Comparison of ENCODE assay signal across 32 cellular contexts in genomic region chr12:14332482-14332881, GRCh38. TPM values are rescaled to one million over a fixed set of nuclear protein-coding genes. Genes with fewer than 3 reads are reported as not detected.
DNase-seq lines count a peak whose midpoint lies in the region; ATAC-seq, FAIRE-seq and TF ChIP-seq lines count a peak whose summit lies in the region.
"Had no signal": no experiment of that assay in that cellular context is flagged by ENCODE, and none has a peak within 500 bp of the region (broad histone marks: within the 10 kb centered on the region; RNA-seq: fewer than 3 reads in every experiment).

No MANE protein-coding gene starts in this region.

- no peak overlapping the region for H3K4me2 ChIP-seq in K562 (ENCODE audit: insufficient read depth, low read length)
- no peak overlapping the region for H3K4me2 ChIP-seq in H1 (ENCODE audit: insufficient read depth in 1 of 2, low read depth in 2 of 2, low read length in 2 of 2)
- H3K4me2 ChIP-seq: A549; BLaER1; BLaER1 treated with 17β-estradiol and CSF1 and Interleukin-3, amounts not matched to agents 10 nM and 100 nM had no signal

- TF ChIP-seq EP300 in K562 (IDR thresholded peaks at IDR 0.05; ENCODE audit: low read length) (no peak), H1 (IDR thresholded peaks at IDR 0.05; ENCODE audit: borderline replicate concordance in 1 of 2, low read depth in 2 of 2, low read length in 2 of 2) (no peak)

- H3K79me2 ChIP-seq in K562 (ENCODE audit: control insufficient read depth, insufficient read depth, low read length): no peaks in the 10 kb centered on the region
- H3K79me2 ChIP-seq in H1 (ENCODE audit: control insufficient read depth in 1 of 2, insufficient read depth in 2 of 2, low read length in 2 of 2): no peaks in the 10 kb centered on the region

- H3K18ac ChIP-seq in H1 (ENCODE audit: extremely low read depth, low read length): no peak overlapping the region

- H2BK5ac ChIP-seq in H1 (ENCODE audit: low read depth, low read length): no peak overlapping the region

- TF ChIP-seq POLR2A in K562 (conservative IDR thresholded peaks at IDR 0.05) (no peak), H1 (IDR thresholded peaks at IDR 0.05; ENCODE audit: control extremely low read depth in 1 of 2, low read depth in 2 of 2, low read length in 2 of 2) (no peak)

- no peak overlapping the region for H3K23ac ChIP-seq in H1 (ENCODE audit: insufficient read length)

- no peak overlapping the region for H3K4ac ChIP-seq in H1 (replicated peaks; ENCODE audit: insufficient read length, low read depth, low read length)

- WGBS in K562 (ENCODE audit: insufficient coverage, low coverage, missing lambda C conversion rate): 12% methylated on average over 5 of the region's 5 CpGs
- WGBS in H1 (ENCODE audit: extremely low coverage in 1 of 2, insufficient coverage in 1 of 2, insufficient read length in 1 of 2, insufficient replicate concordance in 2 of 2, low coverage in 1 of 2, low lambda C conversion rate in 2 of 2, missing lambda C conversion rate in 1 of 2), 2 experiments: 94% methylated on average over 5 of the region's 5 CpGs; no CpG with 5 or more reads in 1 of the 2 experiments
- 82 to 90% methylated on average over 5 of the region's 5 CpGs for WGBS in heart right ventricle, 2 donors

- H3K79me1 ChIP-seq in H1 (ENCODE audit: low read depth, low read length): no peaks in the 10 kb centered on the region

- H2AK5ac ChIP-seq in H1 (ENCODE audit: low read depth, low read length): no peak overlapping the region

- H2BK12ac ChIP-seq in H1 (ENCODE audit: low read depth, low read length): no peak overlapping the region

- no peak overlapping the region for H3K14ac ChIP-seq in H1 (ENCODE audit: insufficient read length)

- no peak overlapping the region for H4K91ac ChIP-seq in H1 (replicated peaks; ENCODE audit: insufficient read length, low read length)

- POLR2A ChIA-PET in K562 (lab: Yijun Ruan, JAX) (no interaction called here), H1 (lab: Charles Lee; ENCODE audit: partially characterized antibody) (no interaction called here)

- H2BK120ac ChIP-seq in H1 (replicated peaks; ENCODE audit: low read depth, low read length): no peak overlapping the region

- H2BK15ac ChIP-seq in H1 (ENCODE audit: low read length): no peak overlapping the region

- H3K23me2 ChIP-seq in H1 (ENCODE audit: low read depth, low read length): no peaks in the 10 kb centered on the region

- CTCF ChIA-PET in K562 (lab: Yijun Ruan, JAX; ENCODE audit: low intra/inter-chr PET ratio): no interaction called here
- CTCF ChIA-PET in H1 (lab: Charles Lee; ENCODE audit: partially characterized antibody): interaction anchor here (0.6 to 1.1 kb wide), 3 partner anchors 28 to 194 kb away, joined by 3 to 5 read pairs (median 4); no protein-coding TSS in a partner anchor

- no peaks in the 10 kb centered on the region for H3K9me1 ChIP-seq in K562 (ENCODE audit: control insufficient read depth, insufficient read depth, low read length)

- in situ Hi-C loops in K562 (cut with MboI): no loop called here

- no TSS peak for BruUV-seq in K562 (replicated peaks; lab: Mats Ljungman, UMichigan)

- H3K56ac ChIP-seq in H1 (replicated peaks; ENCODE audit: insufficient read length, low read depth, low read length): no peak overlapping the region

- DNase-seq in DMS53 (lab: John Stamatoyannopoulos, UW) (peak; percentile 16), DMS53 treated with DMSO at 0.1 percent for 48 hours (lab: John Stamatoyannopoulos, UW; ENCODE audit: unreplicated experiment) (no peak), K562 (ENCODE audit: extremely low read depth in 1 of 4, low spot score in 3 of 4) (no peak), H1 (ENCODE audit: low read depth in 1 of 2, low spot score in 2 of 2) (no peak), NCI-H526 (lab: John Stamatoyannopoulos, UW) (no peak), heart right ventricle (no peak)
- DNase-seq: 8988T; ACHN; AML-193; BE2C; C1 segment of cervical spinal cord; Caco-2; Calu3; CD4-positive, alpha-beta memory T cell; CD4-positive, alpha-beta T cell; CD4-positive, CD25-positive, alpha-beta regulatory T cell; CD8-positive, alpha-beta memory T cell; CD8-positive, alpha-beta T cell; COR-L47; DMS 273 treated with DMSO at 0.1 percent for 48 hours; DMS153; DMS79; DMS79 treated with DMSO at 0.1 percent for 48 hours; DND-41; EL had no signal

- no peak for TF ChIP-seq CTCF in K562 (IDR thresholded peaks at IDR 0.05 in 2 of 3, conservative IDR thresholded peaks at IDR 0.05 in 1 of 3; ENCODE audit: insufficient read depth in 2 of 3, low read depth in 1 of 3, low read length in 3 of 3)
- no peak for TF ChIP-seq CTCF in H1 (IDR thresholded peaks at IDR 0.05; ENCODE audit: control extremely low read depth in 1 of 3, insufficient read depth in 1 of 3, low read depth in 1 of 3, low read length in 3 of 3)
- TF ChIP-seq CTCF in heart right ventricle (IDR thresholded peaks at IDR 0.05): no peak

- H2BK20ac ChIP-seq in H1 (ENCODE audit: low read length): no peak overlapping the region

- H3K9ac ChIP-seq in K562 (ENCODE audit: insufficient read depth in 1 of 2, low read depth in 2 of 2, low read length in 2 of 2) (no peak overlapping the region), H1 (replicated peaks in 1 of 4; ENCODE audit: extremely low read depth in 1 of 4, low read depth in 3 of 4, low read length in 3 of 4) (no peak overlapping the region)
- H3K9ac ChIP-seq: BLaER1; BLaER1 treated with 17β-estradiol and CSF1 and Interleukin-3, amounts not matched to agents 10 nM and 100 nM had no signal

- H2AFZ ChIP-seq in K562 (ENCODE audit: low read depth, low read length): no peak overlapping the region
- H2AFZ ChIP-seq in H1 (ENCODE audit: low read length): no peak overlapping the region

- no peak overlapping the region for H4K5ac ChIP-seq in H1 (ENCODE audit: insufficient read length, low read depth, low read length)

- intact Hi-C loops in K562 (cut with micrococcal nuclease) (no loop called here), heart right ventricle (cut with DNase I) (no loop called here)

- no peak overlapping the region for H3K4me3 ChIP-seq in K562
- H3K4me3 ChIP-seq in H1 (ENCODE audit: extremely low read depth in 1 of 4, insufficient read depth in 2 of 4, low read depth in 3 of 4, low read length in 4 of 4): no peak overlapping the region
- H3K4me3 ChIP-seq in heart right ventricle: no peak overlapping the region
- H3K4me3 ChIP-seq: A549; BLaER1; BLaER1 treated with 17β-estradiol and CSF1 and Interleukin-3, amounts not matched to agents 10 nM and 100 nM had no signal

- H3K27ac ChIP-seq in K562 (ENCODE audit: extremely low read depth, low read depth, low read length) (no peak overlapping the region), H1 (ENCODE audit: low read depth, low read length) (no peak overlapping the region), heart right ventricle (no peak overlapping the region)
- H3K27ac ChIP-seq: 22Rv1; A549; BLaER1; BLaER1 treated with 17β-estradiol and CSF1 and Interleukin-3, amounts not matched to agents 10 nM and 100 nM; C4-2B had no signal

- ATAC-seq in K562 (no peak), heart right ventricle (no peak)
- ATAC-seq: A549; CD8-positive, alpha-beta T cell had no signal

- H3K27me3 ChIP-seq in K562 (ENCODE audit: control insufficient read depth in 2 of 2, insufficient read depth in 2 of 2, low read length in 2 of 2) (no peaks in the 10 kb centered on the region), H1 (replicated peaks in 1 of 4; ENCODE audit: control insufficient read depth in 3 of 4, extremely low read depth in 1 of 4, insufficient read depth in 3 of 4, low read length in 3 of 4) (no peaks in the 10 kb centered on the region), heart right ventricle (no peaks in the 10 kb centered on the region)
- H3K27me3 ChIP-seq: BE2C; BLaER1; BLaER1 treated with 17β-estradiol and CSF1 and Interleukin-3, amounts not matched to agents 10 nM and 100 nM had no signal

- H3K9me3 ChIP-seq in K562 (replicated peaks; ENCODE audit: control insufficient read depth, insufficient read depth, low read depth, low read length) (no peaks in the 10 kb centered on the region), H1 (ENCODE audit: insufficient read depth in 2 of 2, low read depth in 1 of 2, low read length in 1 of 2) (peaks cover 0 to 12% of the 10 kb centered on the region in 2 experiments; a peak in 3 of 4 replicates), heart right ventricle (peaks cover 0 to 48% (median 7%) of the 10 kb centered on the region in 11 donors)
- H3K9me3 ChIP-seq: BE2C had no signal

- FAIRE-seq in K562 (lab: Jason Lieb, UNC): no peak
- FAIRE-seq in H1 (lab: Jason Lieb, UNC): no peak
- FAIRE-seq: A204.1, A549, D721Med had no signal

- H4K20me1 ChIP-seq in K562 (replicated peaks; ENCODE audit: control insufficient read depth, insufficient read depth, low read length): no peaks in the 10 kb centered on the region
- H4K20me1 ChIP-seq in H1 (replicated peaks in 1 of 2; ENCODE audit: control insufficient read depth in 1 of 2, insufficient read depth in 2 of 2, low read length in 2 of 2): no peaks in the 10 kb centered on the region
- H4K20me1 ChIP-seq: BLaER1; BLaER1 treated with 17β-estradiol and CSF1 and Interleukin-3, amounts not matched to agents 10 nM and 100 nM had no signal

- no peak overlapping the region for H4K8ac ChIP-seq in H1 (ENCODE audit: extremely low read depth, insufficient read depth, low read length)

- TF ChIP-seq RAD21 in K562 (CRISPR knock-in tag; conservative IDR thresholded peaks at IDR 0.05 in 1 of 2, IDR thresholded peaks at IDR 0.05 in 1 of 2): no peak
- no peak for TF ChIP-seq RAD21 in H1 (IDR thresholded peaks at IDR 0.05 in 1 of 2, conservative IDR thresholded peaks at IDR 0.05 in 1 of 2; ENCODE audit: low read depth in 2 of 2, low read length in 2 of 2)

- H3K36me3 ChIP-seq in K562 (ENCODE audit: control insufficient read depth, insufficient read depth, low read length) (no peaks in the 10 kb centered on the region), H1 (ENCODE audit: control insufficient read depth in 2 of 4, insufficient read depth in 4 of 4, low read length in 3 of 4) (no peaks in the 10 kb centered on the region), heart right ventricle (no peaks in the 10 kb centered on the region)
- H3K36me3 ChIP-seq: BE2C, BLaER1 had no signal

- H3K4me1 ChIP-seq in K562 (replicated peaks in 1 of 2; ENCODE audit: control insufficient read depth in 2 of 2, insufficient read depth in 2 of 2, low read length in 2 of 2) (no peaks in the 10 kb centered on the region), H1 (replicated peaks in 1 of 4; ENCODE audit: control insufficient read depth in 3 of 4, insufficient read depth in 4 of 4, low read length in 3 of 4) (no peaks in the 10 kb centered on the region), heart right ventricle (peaks cover 0 to 5% (median 0%) of the 10 kb centered on the region in 9 donors)
- H3K4me1 ChIP-seq: A549, BE2C, BLaER1, Caco-2 had no signal

RNA-seq across cellular contexts. Expression of gene ATF7IP, which starts 33.0 kb away (rescaled TPM):
- 14.3 and 114 TPM in 2 replicates for total RNA-seq in K562 (2011; cell fraction: chromatin; rRNA removed; ENCODE audit: low replicate concordance)
- 6.0 and 11.7 TPM in 2 replicates for total RNA-seq in K562 (2011; cell fraction: nucleolus; rRNA removed)
- total RNA-seq in K562 (2011; cell fraction: nucleoplasm; rRNA removed): 26.8 and 42.1 TPM in 2 replicates
- total RNA-seq in K562 (2014; rRNA removed): 9.7 and 11.0 TPM in 2 replicates
- total RNA-seq in K562 (2014; rRNA removed; fragmentation: Illumina TruSeq; extraction: Trizol): 21.1 and 22.2 TPM in 2 replicates
- 19.6 and 19.9 TPM in 2 replicates for total RNA-seq in K562 (2015; rRNA removed; fragmentation: Illumina TruSeq; extraction: Trizol)
- 27.1 and 28.0 TPM in 2 replicates for total RNA-seq in K562 (2021)
- polyA plus RNA-seq in K562 (2011; rRNA removed): 4.2 and 8.4 TPM in 2 replicates
- 4.6 and 6.6 TPM in 2 replicates for polyA plus RNA-seq in K562 (2011; cell fraction: cytosol; rRNA removed)
- 11.4 and 12.4 TPM in 2 replicates for polyA plus RNA-seq in K562 (2011; cell fraction: nucleus; rRNA removed)
- polyA plus RNA-seq in K562 (2012): 7.3 and 12.0 TPM in 2 replicates
- 11.7 and 13.7 TPM in 2 replicates for polyA plus RNA-seq in K562 (2014; fragmentation: Illumina TruSeq; extraction: Trizol)
- polyA plus RNA-seq in K562 (2014; fragmentation: Nextera tagmentation; extraction: Ambion mirVana): 1 to 10 TPM; 2.8 to 3.5 TPM
- polyA plus RNA-seq in K562 (2014; rRNA removed): 6.0 and 7.0 TPM in 2 replicates
- polyA minus RNA-seq in K562 (2011; rRNA and poly(A)+ RNA removed): 22.9 and 34.8 TPM in 2 replicates
- polyA minus RNA-seq in K562 (2011; cell fraction: cytosol; rRNA and poly(A)+ RNA removed): 14.7 and 15.1 TPM in 2 replicates
- 13.7 and 25.0 TPM in 2 replicates for polyA minus RNA-seq in K562 (2011; cell fraction: nucleus; rRNA and poly(A)+ RNA removed)
- 148 and 149 TPM in 2 replicates for total RNA-seq in H1 (2021; fragmentation: NEBNext Ultra II Directional; extraction: Animal tissue kit (Norgen Biotek cat#: 25700))
- polyA plus RNA-seq in H1 (2011; rRNA removed): 34.2 and 47.1 TPM in 2 replicates
- 30.2 TPM for polyA plus RNA-seq in H1 (2011; cell fraction: cytosol; rRNA removed)
- 58.7 TPM for polyA plus RNA-seq in H1 (2011; cell fraction: nucleus; rRNA removed)
- polyA plus RNA-seq in H1 (2012, experiment 1 of 2): 30.0 to 46.2 TPM (median 35.6 TPM) in 4 replicates
- polyA plus RNA-seq in H1 (2012, experiment 2 of 2): 1.7 TPM
- 38.2 TPM for polyA plus RNA-seq in H1 (2013, experiment 1 of 2)
- polyA plus RNA-seq in H1 (2013, experiment 2 of 2): 37.4 TPM
- 118 and 132 TPM in 2 replicates for polyA minus RNA-seq in H1 (2011; rRNA and poly(A)+ RNA removed)
- 81.7 TPM for polyA minus RNA-seq in H1 (2011; cell fraction: cytosol; rRNA and poly(A)+ RNA removed)
- polyA minus RNA-seq in H1 (2011; cell fraction: nucleus; rRNA and poly(A)+ RNA removed): 149 TPM
- total RNA-seq in heart right ventricle: 10 to 100 TPM; 37.9 to 85.8 (median 67.3) TPM
- polyA plus RNA-seq in heart right ventricle: 10 to 100 TPM in 1 of 2 donors, 1 to 10 TPM in 1; 4.0 to 13.4 TPM
